In genomic region chr19:6632002-6632621, GRCh38 we compare ENCODE assay signal across 8 cellular contexts. TPM values are rescaled to one million over a fixed set of nuclear protein-coding genes. Genes with fewer than 3 reads are reported as not detected.
DNase-seq lines count a peak whose midpoint lies in the region; ATAC-seq and TF ChIP-seq lines count a peak whose summit lies in the region.

No MANE protein-coding gene starts in this region.

- H3K4me1 ChIP-seq in Panc1 (ENCODE audit: control insufficient read depth, insufficient read depth, low read length) (no peaks in the 10 kb centered on the region), neural progenitor cell (no peaks in the 10 kb centered on the region)

- no peak overlapping the region for H2AFZ ChIP-seq in neural progenitor cell (replicated peaks)

- no peaks in the 10 kb centered on the region for H3K9me3 Mint-ChIP-seq in activated T-cell treated with anti-CD3 and anti-CD28 coated beads, Interleukin-2, amount 50 U/mL, for 4 hours
- peaks cover 18% of the 10 kb centered on the region for H3K9me3 Mint-ChIP-seq in neural progenitor cell

- CTCF ChIA-PET in Panc1 (lab: Charles Lee), result interaction anchor here (0.6 to 1.2 kb wide), 3 partner anchors 23 to 115 kb away, joined by 3 to 4 read pairs (median 3); no protein-coding TSS in a partner anchor

- POLR2A ChIA-PET in Panc1 (lab: Charles Lee), result no interaction called here

- no peak overlapping the region for H3K27ac ChIP-seq in Panc1 (ENCODE audit: low read length)
- no peak overlapping the region for H3K27ac ChIP-seq in neural progenitor cell

- no peaks in the 10 kb centered on the region for H3K9me3 ChIP-seq in Panc1 (ENCODE audit: control insufficient read depth, insufficient read depth, low read depth, low read length)
- peaks cover 6% of the 10 kb centered on the region for H3K9me3 ChIP-seq in neural progenitor cell (ENCODE audit: low read depth)

- DNase-seq in DMS 273 (lab: John Stamatoyannopoulos, UW; ENCODE audit: unreplicated experiment), result peak; percentile 89
- no peak for DNase-seq in Panc1 (ENCODE audit: low read depth, low spot score)
- peak; percentile 86 for DNase-seq in activated T-cell treated with anti-CD3 and anti-CD28 coated beads, Interleukin-2, amount 50 U/mL, for 4 hours
- peak; percentile 80 for DNase-seq in fibroblast of peridontal ligament (ENCODE audit: extremely low read depth)
- peak; percentile 86 for DNase-seq in neural progenitor cell (ENCODE audit: low spot score)
- DNase-seq in superior temporal gyrus (ENCODE audit: extremely low spot score), result peak; percentile 94

- peaks cover 30% of the 10 kb centered on the region for H3K4me1 Mint-ChIP-seq in activated T-cell treated with anti-CD3 and anti-CD28 coated beads, Interleukin-2, amount 50 U/mL, for 4 hours (ENCODE audit: low read depth)
- H3K4me1 Mint-ChIP-seq in neural progenitor cell, result no peaks in the 10 kb centered on the region

- no peak overlapping the region for H3K4me3 Mint-ChIP-seq in activated T-cell treated with anti-CD3 and anti-CD28 coated beads, Interleukin-2, amount 50 U/mL, for 4 hours
- no peak overlapping the region for H3K4me3 Mint-ChIP-seq in neural progenitor cell

- no TSS peak for BruUV-seq in Panc1 (replicated peaks; lab: Mats Ljungman, UMichigan)

- H3K27me3 ChIP-seq in Panc1 (ENCODE audit: control insufficient read depth, insufficient read depth, low read length) (no peaks in the 10 kb centered on the region), neural progenitor cell (peaks cover 11% of the 10 kb centered on the region)

- no peaks in the 10 kb centered on the region for H4K20me1 ChIP-seq in neural progenitor cell (ENCODE audit: low read depth)

- no peaks in the 10 kb centered on the region for H3K36me3 ChIP-seq in Panc1 (ENCODE audit: control insufficient read depth, insufficient read depth, low read length)
- H3K36me3 ChIP-seq in neural progenitor cell, result no peaks in the 10 kb centered on the region

- H3K4me2 ChIP-seq in neural progenitor cell, result no peak overlapping the region

- no peak overlapping the region for H3K9ac ChIP-seq in neural progenitor cell

- peak; percentile 80; the same call in 1 of the 2 replicates for ATAC-seq in Panc1
- peak; percentile 65 to 84 for ATAC-seq in activated T-cell treated with anti-CD3 and anti-CD28 coated beads, Interleukin-2, amount 50 U/mL, for 4 hours
- no peak for ATAC-seq in GM18520 (IDR thresholded peaks at IDR 0.05; ENCODE audit: unreplicated experiment)

- TF ChIP-seq RAD21 in Ishikawa (IDR thresholded peaks at IDR 0.05; ENCODE audit: low read depth), result peak; percentile 71

- H3K4me3 ChIP-seq in Panc1 (ENCODE audit: low read depth in 2 of 2, low read length in 2 of 2) (no peak overlapping the region), neural progenitor cell (no peak overlapping the region)

- in situ Hi-C loops in Panc1 (cut with HindIII; ENCODE audit: low pct_unique_long_range_greater_than_20kb, low sequenced_read_pairs), result no loop called here

- H3F3A ChIP-seq in neural progenitor cell (ENCODE audit: low read depth), result no peaks in the 10 kb centered on the region

- no peaks in the 10 kb centered on the region for H3K27me3 Mint-ChIP-seq in activated T-cell treated with anti-CD3 and anti-CD28 coated beads, Interleukin-2, amount 50 U/mL, for 4 hours (ENCODE audit: low read depth)
- peaks cover 9% of the 10 kb centered on the region for H3K27me3 Mint-ChIP-seq in neural progenitor cell (ENCODE audit: insufficient read depth, low read depth)

- no peaks in the 10 kb centered on the region for H3K36me3 Mint-ChIP-seq in activated T-cell treated with anti-CD3 and anti-CD28 coated beads, Interleukin-2, amount 50 U/mL, for 4 hours (ENCODE audit: insufficient read depth)
- H3K36me3 Mint-ChIP-seq in neural progenitor cell, result no peaks in the 10 kb centered on the region

- intact Hi-C loops in Panc1 (cut with micrococcal nuclease; ENCODE audit: unreplicated experiment), result loop anchor here (2.0 kb wide), 1 partner anchor 115 kb away; no protein-coding TSS in a partner anchor

- H3K27ac Mint-ChIP-seq in neural progenitor cell, result no peak overlapping the region

- no peaks in the 10 kb centered on the region for H3K79me2 ChIP-seq in neural progenitor cell (ENCODE audit: low read depth)

- TF ChIP-seq CTCF in Panc1 (IDR thresholded peaks at IDR 0.05) (peak; percentile 85), neural progenitor cell (IDR thresholded peaks at IDR 0.05) (peak; percentile 86)

- no peak for TF ChIP-seq EP300 in Ishikawa (IDR thresholded peaks at IDR 0.05; ENCODE audit: borderline replicate concordance)

TF ChIP-seq in Ishikawa, 13 proteins besides CTCF, POLR2A, EP300 and RAD21:
- no peak for TF ChIP-seq ZBTB7A (IDR thresholded peaks at IDR 0.05; ENCODE audit: low read depth)

RNA-seq across cellular contexts. Expression of gene TNFSF14, which starts 37.8 kb away (rescaled TPM):
- total RNA-seq in Panc1 (2021; ENCODE audit: unreplicated experiment) (0.18 TPM), neural progenitor cell (ENCODE audit: low replicate concordance) (not detected in 2 replicates)
- not detected for polyA plus RNA-seq in Panc1 (2012; ENCODE audit: insufficient read length)
- total RNA-seq in activated T-cell treated with anti-CD3 and anti-CD28 coated beads, Interleukin-2, amount 50 U/mL, for 4 hours, result 100 to 1,000 TPM; 244 to 279 (median 255) TPM

RNA-seq across cellular contexts. Expression of gene CD70, which starts 41.2 kb away (rescaled TPM):
- 45.4 TPM for total RNA-seq in Panc1 (2021; ENCODE audit: unreplicated experiment)
- 62.7 TPM for polyA plus RNA-seq in Panc1 (2012; ENCODE audit: insufficient read length)
- 10 to 100 TPM in 1 of 3 donors, 1 to 10 TPM in 2; 4.6 to 13.6 (median 6.6) TPM for total RNA-seq in activated T-cell treated with anti-CD3 and anti-CD28 coated beads, Interleukin-2, amount 50 U/mL, for 4 hours
- 1.2 TPM in 1 of 2 replicates, not detected in the other for total RNA-seq in neural progenitor cell (ENCODE audit: low replicate concordance)

Comparison
In these comparisons a context has a peak if more than half of its experiments do, and no peak if none do; other contexts are left out.
1. RNA of gene TNFSF14, which starts 37.8 kb away (total RNA-seq): 244 to 279 TPM in activated T-cell treated with anti-CD3 and anti-CD28 coated beads, Interleukin-2, amount 50 U/mL, for 4 hours; 0.18 TPM in Panc1 (single experiment) and not detected in neural progenitor cell; every median in the first group is over 100 times any median in the second.